Comparison of ENCODE assay signal across 8 cellular contexts in the genomic region with DNA sequence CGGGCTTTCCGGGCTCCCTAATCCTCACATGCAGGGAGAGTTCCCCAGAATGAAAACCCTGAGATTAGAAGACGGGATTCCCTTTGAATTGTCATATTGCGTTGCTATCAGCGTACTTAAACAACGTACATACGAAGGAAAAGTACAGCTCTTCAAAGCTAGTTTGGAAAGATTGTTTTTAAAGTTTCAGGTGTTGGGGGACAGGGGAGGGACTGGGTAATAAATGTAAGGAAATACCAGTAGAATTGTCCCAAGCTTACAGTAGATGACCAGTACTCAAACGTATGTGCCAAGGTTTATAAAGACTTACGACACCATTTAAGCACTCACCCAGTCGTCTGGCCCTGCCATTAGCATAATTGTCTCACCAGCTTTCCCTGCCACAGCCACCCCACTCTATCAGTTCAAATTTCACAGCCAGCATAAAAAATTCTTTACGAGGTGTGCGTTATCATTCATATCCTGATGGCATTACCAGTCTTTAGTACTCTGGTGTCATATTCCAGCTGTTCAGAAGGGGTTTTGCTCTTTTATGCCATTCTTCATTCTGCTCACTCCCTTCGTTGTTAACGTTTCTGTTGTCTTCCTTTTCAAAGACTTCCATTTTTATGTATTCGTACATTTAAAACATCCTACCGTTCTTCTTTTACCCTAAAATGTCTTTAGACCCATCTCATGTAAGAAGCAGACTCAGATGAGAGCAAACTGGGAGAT. TPM values are rescaled to one million over a fixed set of nuclear protein-coding genes. Genes with fewer than 3 reads are reported as not detected.
A peak's percentile ranks its signal among the peaks of the same experiment; 100 is the strongest.
DNase-seq lines count a peak whose midpoint lies in the region; ATAC-seq and TF ChIP-seq lines count a peak whose summit lies in the region.

No MANE protein-coding gene starts in this region.

- peaks cover 0 to 8% (median 6%) of the 10 kb centered on the region in 11 experiments; a peak in 9 of 22 replicates for H3K36me3 ChIP-seq in BLaER1 treated with 17β-estradiol and CSF1 and Interleukin-3, amounts not matched to agents 10 nM and 100 nM
- H3K36me3 ChIP-seq in HEK293 (ENCODE audit: control insufficient read depth in 2 of 2, insufficient read depth in 1 of 2, low read length in 2 of 2) (no peaks in the 10 kb centered on the region; a peak in 1 of 3 replicates), PC-3 (ENCODE audit: low read depth, low read length) (no peaks in the 10 kb centered on the region)

- intact Hi-C loops in PC-3 (cut with micrococcal nuclease) = loop anchor here (2.0 to 5.0 kb wide), 6 partner anchors 55 to 409 kb away; partner anchors contain the start of genes DDOST and SH2D5
- intact Hi-C loops in dendritic cell treated with granulocyte-macrophage colony-stimulating factor and Interleukin-4, amounts not matched to agents 40 ng/mL and 50 ng/mL, for 4 days (cut with micrococcal nuclease) = no loop called here

- H3K9me3 ChIP-seq in BLaER1 treated with 17β-estradiol and CSF1 and Interleukin-3, amounts not matched to agents 10 nM and 100 nM (replicated peaks in 1 of 11) = no peaks in the 10 kb centered on the region
- no peaks in the 10 kb centered on the region for H3K9me3 ChIP-seq in HEK293 (ENCODE audit: control insufficient read depth, insufficient read depth, low read depth, low read length)
- H3K9me3 ChIP-seq in PC-3 (ENCODE audit: low read length) = no peaks in the 10 kb centered on the region
- H3K9me3 ChIP-seq in mononuclear cell (ENCODE audit: low read depth, low read length) = no peaks in the 10 kb centered on the region

- H3K79me2 ChIP-seq in PC-3 (ENCODE audit: low read length) = peaks cover 36% of the 10 kb centered on the region

- peak overlapping the region; percentile 100 for H3K4me3 Mint-ChIP-seq in dendritic cell treated with granulocyte-macrophage colony-stimulating factor and Interleukin-4, amounts not matched to agents 40 ng/mL and 50 ng/mL, for 4 days

- H2AFZ ChIP-seq in PC-3 (ENCODE audit: low read length) = peak overlapping the region; percentile 92

- H3K4me1 Mint-ChIP-seq in dendritic cell treated with granulocyte-macrophage colony-stimulating factor and Interleukin-4, amounts not matched to agents 40 ng/mL and 50 ng/mL, for 4 days (ENCODE audit: low read depth) = peaks cover 26% of the 10 kb centered on the region

- peak overlapping the region; percentile 65 to 91 (median 83) for H3K4me2 ChIP-seq in BLaER1 treated with 17β-estradiol and CSF1 and Interleukin-3, amounts not matched to agents 10 nM and 100 nM
- peak overlapping the region; percentile 84 for H3K4me2 ChIP-seq in PC-3 (ENCODE audit: low read length)

- CTCF ChIA-PET in HEK293 (lab: Yijun Ruan, JAX) = no interaction called here
- CTCF ChIA-PET in PC-3 (lab: Charles Lee) = interaction anchor here (0.5 to 1.5 kb wide), 3 partner anchors 90 to 180 kb away, joined by 3 to 6 read pairs (median 3); no protein-coding TSS in a partner anchor

- POLR2A ChIA-PET in HEK293 (lab: Yijun Ruan, JAX) (interaction anchor here (0.7 to 2.9 kb wide), 8 partner anchors 9 to 42 kb away, joined by 3 to 22 read pairs (median 6); no protein-coding TSS in a partner anchor), PC-3 (lab: Charles Lee; ENCODE audit: unreplicated experiment) (interaction anchor here (0.5 kb wide), 1 partner anchor 136 kb away, joined by 5 read pairs; no protein-coding TSS in a partner anchor)

- H3F3A ChIP-seq in PC-3 (ENCODE audit: low read length, unreplicated experiment) = peaks cover 3% of the 10 kb centered on the region

- DNase-seq in PC-3 (peak; percentile 53), NCI-H446 treated with DMSO at 0.1 percent for 48 hours (lab: John Stamatoyannopoulos, UW) (no peak)
- no peak for DNase-seq in activated effector memory CD4-positive, alpha-beta T cell treated with anti-CD3 and anti-CD28 coated beads, Interleukin-2, amount 50 U/mL, for 16 hours
- no peak for DNase-seq in stimulated activated CD4-positive, alpha-beta T cell treated with anti-CD3 and anti-CD28 coated beads, Interleukin-12 subunit alpha, Interleukin-12 subunit beta, amount 100 ng/mL, for 4 hours

- no peaks in the 10 kb centered on the region for H3K9me3 Mint-ChIP-seq in dendritic cell treated with granulocyte-macrophage colony-stimulating factor and Interleukin-4, amounts not matched to agents 40 ng/mL and 50 ng/mL, for 4 days

- H3K27me3 Mint-ChIP-seq in dendritic cell treated with granulocyte-macrophage colony-stimulating factor and Interleukin-4, amounts not matched to agents 40 ng/mL and 50 ng/mL, for 4 days = no peaks in the 10 kb centered on the region

- no peaks in the 10 kb centered on the region for H3K9me2 ChIP-seq in PC-3 (replicated peaks; ENCODE audit: low read length)

- H3K36me3 Mint-ChIP-seq in dendritic cell treated with granulocyte-macrophage colony-stimulating factor and Interleukin-4, amounts not matched to agents 40 ng/mL and 50 ng/mL, for 4 days (ENCODE audit: low read depth) = peaks cover 14% of the 10 kb centered on the region

- no peaks in the 10 kb centered on the region for H3K27me3 ChIP-seq in BLaER1 treated with 17β-estradiol and CSF1 and Interleukin-3, amounts not matched to agents 10 nM and 100 nM
- H3K27me3 ChIP-seq in PC-3 (ENCODE audit: low read length) = no peaks in the 10 kb centered on the region
- H3K27me3 ChIP-seq in mononuclear cell (ENCODE audit: insufficient read depth, low read length) = no peaks in the 10 kb centered on the region

- peak overlapping the region; percentile 69 to 95 (median 90) for H3K4me3 ChIP-seq in BLaER1 treated with 17β-estradiol and CSF1 and Interleukin-3, amounts not matched to agents 10 nM and 100 nM
- peak overlapping the region; percentile 98 for H3K4me3 ChIP-seq in HEK293 (ENCODE audit: low read depth, low read length)
- H3K4me3 ChIP-seq in PC-3 (ENCODE audit: low read length) = peak overlapping the region; percentile 98
- H3K4me3 ChIP-seq in mononuclear cell (ENCODE audit: low read length) = peak overlapping the region; percentile 90

- peak overlapping the region; percentile 94 to 99 (median 97) for H3K27ac ChIP-seq in BLaER1 treated with 17β-estradiol and CSF1 and Interleukin-3, amounts not matched to agents 10 nM and 100 nM
- H3K27ac ChIP-seq in HEK293 (ENCODE audit: extremely low read depth, low read depth, low read length) (peak overlapping the region; percentile 89), PC-3 (ENCODE audit: low read length) (peak overlapping the region; percentile 74)

- peak; percentile 27 for ATAC-seq in PC-3

- peak overlapping the region; percentile 95 to 99 (median 97) for H3K9ac ChIP-seq in BLaER1 treated with 17β-estradiol and CSF1 and Interleukin-3, amounts not matched to agents 10 nM and 100 nM
- peak overlapping the region; percentile 96 for H3K9ac ChIP-seq in PC-3 (ENCODE audit: low read length)

- peaks cover 24 to 39% (median 33%) of the 10 kb centered on the region in 10 experiments for H3K4me1 ChIP-seq in BLaER1 treated with 17β-estradiol and CSF1 and Interleukin-3, amounts not matched to agents 10 nM and 100 nM
- H3K4me1 ChIP-seq in HEK293 (ENCODE audit: control insufficient read depth, insufficient read depth, low read length) = peaks cover 3% of the 10 kb centered on the region; the same call in 1 of the 2 replicates
- peaks cover 26% of the 10 kb centered on the region for H3K4me1 ChIP-seq in PC-3 (ENCODE audit: insufficient read depth, low read length)
- peaks cover 32% of the 10 kb centered on the region for H3K4me1 ChIP-seq in mononuclear cell (ENCODE audit: insufficient read depth, low read length)

- peaks cover 22 to 35% (median 34%) of the 10 kb centered on the region in 11 experiments; a peak in 21 of 22 replicates for H4K20me1 ChIP-seq in BLaER1 treated with 17β-estradiol and CSF1 and Interleukin-3, amounts not matched to agents 10 nM and 100 nM
- H4K20me1 ChIP-seq in PC-3 (ENCODE audit: low read length) = peaks cover 33% of the 10 kb centered on the region

- TF ChIP-seq CTCF in HEK293 (tag by site-specific recombination; IDR thresholded peaks at IDR 0.05) (no peak), PC-3 (conservative IDR thresholded peaks at IDR 0.05; ENCODE audit: low read depth, low read length) (no peak)

- peak overlapping the region; percentile 96 for H3K27ac Mint-ChIP-seq in dendritic cell treated with granulocyte-macrophage colony-stimulating factor and Interleukin-4, amounts not matched to agents 40 ng/mL and 50 ng/mL, for 4 days

- BruUV-seq in PC-3 (replicated peaks; lab: Mats Ljungman, UMichigan) = TSS peak; percentile 91

TF ChIP-seq in HEK293, 187 proteins besides CTCF, POLR2A, EP300 and RAD21 (continues in another document):
- TF ChIP-seq KLF10 (tag by site-specific recombination; IDR thresholded peaks at IDR 0.05) (peak; percentile 43; the same call in 1 of the 2 replicates), ZSCAN16 (tag by site-specific recombination; IDR thresholded peaks at IDR 0.05) (no peak), ZNF660 (tag by site-specific recombination; IDR thresholded peaks at IDR 0.05) (no peak), ZNF223 (tag by site-specific recombination; IDR thresholded peaks at IDR 0.05) (no peak), ZNF112 (tag by site-specific recombination; IDR thresholded peaks at IDR 0.05) (no peak), ZNF132 (tag by site-specific recombination; IDR thresholded peaks at IDR 0.05; ENCODE audit: borderline replicate concordance) (no peak), ZNF791 (tag by site-specific recombination; IDR thresholded peaks at IDR 0.05) (no peak), ZBTB8A (tag by site-specific recombination; IDR thresholded peaks at IDR 0.05) (no peak; the same call in 1 of the 2 replicates), ZNF473 (tag by site-specific recombination; IDR thresholded peaks at IDR 0.05) (no peak), ZNF37A (tag by site-specific recombination; IDR thresholded peaks at IDR 0.05) (no peak), ZNF211 (tag by site-specific recombination; IDR thresholded peaks at IDR 0.05; ENCODE audit: low read depth) (no peak), KLF9 (tag by site-specific recombination; IDR thresholded peaks at IDR 0.05; ENCODE audit: low read depth) (no peak), ZXDB (tag by site-specific recombination; IDR thresholded peaks at IDR 0.05) (peak; percentile 76), ZNF10 (tag by site-specific recombination; IDR thresholded peaks at IDR 0.05) (no peak)
- TF ChIP-seq, protein P1, sequence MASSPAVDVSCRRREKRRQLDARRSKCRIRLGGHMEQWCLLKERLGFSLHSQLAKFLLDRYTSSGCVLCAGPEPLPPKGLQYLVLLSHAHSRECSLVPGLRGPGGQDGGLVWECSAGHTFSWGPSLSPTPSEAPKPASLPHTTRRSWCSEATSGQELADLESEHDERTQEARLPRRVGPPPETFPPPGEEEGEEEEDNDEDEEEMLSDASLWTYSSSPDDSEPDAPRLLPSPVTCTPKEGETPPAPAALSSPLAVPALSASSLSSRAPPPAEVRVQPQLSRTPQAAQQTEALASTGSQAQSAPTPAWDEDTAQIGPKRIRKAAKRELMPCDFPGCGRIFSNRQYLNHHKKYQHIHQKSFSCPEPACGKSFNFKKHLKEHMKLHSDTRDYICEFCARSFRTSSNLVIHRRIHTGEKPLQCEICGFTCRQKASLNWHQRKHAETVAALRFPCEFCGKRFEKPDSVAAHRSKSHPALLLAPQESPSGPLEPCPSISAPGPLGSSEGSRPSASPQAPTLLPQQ (tag by site-specific recombination; IDR thresholded peaks at IDR 0.05) = no peak

RNA-seq across cellular contexts. Expression of gene HP1BP3, which starts 0.8 kb away (rescaled TPM):
- total RNA-seq in PC-3 (2014; rRNA removed) = 243 and 321 TPM in 2 replicates
- 279 TPM for total RNA-seq in mononuclear cell

RNA-seq across cellular contexts. Expression of gene SH2D5, which starts 55.4 kb away (rescaled TPM):
- 7.1 and 11.2 TPM in 2 replicates for total RNA-seq in PC-3 (2014; rRNA removed)
- total RNA-seq in mononuclear cell = not detected
